In the genomic region with DNA sequence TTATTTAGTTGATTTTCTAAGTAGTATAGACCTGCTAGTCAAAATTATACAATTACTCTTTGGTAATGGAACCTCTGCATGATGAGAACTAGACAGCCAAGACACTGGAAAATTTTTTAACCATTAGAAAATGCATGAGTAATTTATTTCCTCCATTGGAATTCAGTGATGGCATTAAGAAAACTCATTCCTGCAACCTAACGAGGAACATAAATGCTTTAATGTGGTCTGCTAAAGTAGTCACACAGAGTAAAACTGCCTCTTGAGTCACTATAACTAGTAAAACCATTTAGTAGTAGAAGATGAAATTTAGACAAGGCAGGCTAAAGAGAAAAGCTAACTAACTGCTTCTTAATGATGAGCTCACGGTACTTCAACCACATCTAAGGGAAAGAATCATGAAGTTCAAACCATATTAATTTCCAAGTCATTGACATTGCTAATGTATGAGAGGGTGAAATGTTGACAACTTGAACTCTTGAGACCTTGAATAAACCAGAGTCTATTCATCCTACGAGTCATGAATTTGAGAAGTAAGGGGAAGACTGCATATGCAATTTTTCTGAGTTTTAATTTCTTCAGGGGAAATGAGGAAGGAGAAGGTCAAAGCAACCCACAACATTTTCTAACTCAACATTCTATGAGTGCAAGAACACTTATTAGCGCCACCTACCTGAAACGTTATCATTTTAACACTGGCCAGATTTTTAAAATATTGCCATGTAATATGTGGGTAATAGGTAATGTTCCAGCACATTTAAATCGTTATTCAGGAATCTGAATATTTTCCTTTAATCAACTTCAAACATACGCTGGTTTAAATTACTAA, we compare ENCODE assay signal across 2 cellular contexts.
TF ChIP-seq lines count a peak whose summit lies in the region.

No MANE protein-coding gene starts in this region.

TF ChIP-seq in HCT116, 20 proteins besides CTCF, POLR2A, EP300 and RAD21 (continued from another document):
- TF ChIP-seq TCF7L2 (IDR thresholded peaks at IDR 0.05; ENCODE audit: borderline replicate concordance, extremely low read depth, insufficient read depth, insufficient read length) (no peak), ELF1 (IDR thresholded peaks at IDR 0.05; ENCODE audit: borderline replicate concordance, low read depth) (no peak), ATF3 (IDR thresholded peaks at IDR 0.05) (no peak), SIN3A (IDR thresholded peaks at IDR 0.05; ENCODE audit: low read depth) (no peak), MAX (IDR thresholded peaks at IDR 0.05) (no peak), REST (IDR thresholded peaks at IDR 0.05; ENCODE audit: low read depth) (no peak), ZFX (IDR thresholded peaks at IDR 0.05) (no peak), FOSL1 (IDR thresholded peaks at IDR 0.05; ENCODE audit: low read depth) (peak; percentile 49), YY1 (IDR thresholded peaks at IDR 0.05; ENCODE audit: extremely low read depth, insufficient replicate concordance, low read depth, low read length) (no peak), ZNF274 (IDR thresholded peaks at IDR 0.05; ENCODE audit: low read depth, low read length) (no peak), POLR2AphosphoS5 (IDR thresholded peaks at IDR 0.05; ENCODE audit: low read depth, low read length) (no peak)
- TF ChIP-seq, protein P1, sequence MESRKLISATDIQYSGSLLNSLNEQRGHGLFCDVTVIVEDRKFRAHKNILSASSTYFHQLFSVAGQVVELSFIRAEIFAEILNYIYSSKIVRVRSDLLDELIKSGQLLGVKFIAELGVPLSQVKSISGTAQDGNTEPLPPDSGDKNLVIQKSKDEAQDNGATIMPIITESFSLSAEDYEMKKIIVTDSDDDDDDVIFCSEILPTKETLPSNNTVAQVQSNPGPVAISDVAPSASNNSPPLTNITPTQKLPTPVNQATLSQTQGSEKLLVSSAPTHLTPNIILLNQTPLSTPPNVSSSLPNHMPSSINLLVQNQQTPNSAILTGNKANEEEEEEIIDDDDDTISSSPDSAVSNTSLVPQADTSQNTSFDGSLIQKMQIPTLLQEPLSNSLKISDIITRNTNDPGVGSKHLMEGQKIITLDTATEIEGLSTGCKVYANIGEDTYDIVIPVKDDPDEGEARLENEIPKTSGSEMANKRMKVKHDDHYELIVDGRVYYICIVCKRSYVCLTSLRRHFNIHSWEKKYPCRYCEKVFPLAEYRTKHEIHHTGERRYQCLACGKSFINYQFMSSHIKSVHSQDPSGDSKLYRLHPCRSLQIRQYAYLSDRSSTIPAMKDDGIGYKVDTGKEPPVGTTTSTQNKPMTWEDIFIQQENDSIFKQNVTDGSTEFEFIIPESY (IDR thresholded peaks at IDR 0.05; ENCODE audit: extremely low read depth, insufficient replicate concordance, low read length) = no peak

TF ChIP-seq in HepG2, 621 proteins besides CTCF, POLR2A, EP300 and RAD21 (continued from another document):
- TF ChIP-seq PRDM15 (CRISPR knock-in tag; IDR thresholded peaks at IDR 0.05) = no peak
- no peak for TF ChIP-seq POLR2AphosphoS5 (IDR thresholded peaks at IDR 0.05; ENCODE audit: low read depth, low read length)
- TF ChIP-seq, protein P2, sequence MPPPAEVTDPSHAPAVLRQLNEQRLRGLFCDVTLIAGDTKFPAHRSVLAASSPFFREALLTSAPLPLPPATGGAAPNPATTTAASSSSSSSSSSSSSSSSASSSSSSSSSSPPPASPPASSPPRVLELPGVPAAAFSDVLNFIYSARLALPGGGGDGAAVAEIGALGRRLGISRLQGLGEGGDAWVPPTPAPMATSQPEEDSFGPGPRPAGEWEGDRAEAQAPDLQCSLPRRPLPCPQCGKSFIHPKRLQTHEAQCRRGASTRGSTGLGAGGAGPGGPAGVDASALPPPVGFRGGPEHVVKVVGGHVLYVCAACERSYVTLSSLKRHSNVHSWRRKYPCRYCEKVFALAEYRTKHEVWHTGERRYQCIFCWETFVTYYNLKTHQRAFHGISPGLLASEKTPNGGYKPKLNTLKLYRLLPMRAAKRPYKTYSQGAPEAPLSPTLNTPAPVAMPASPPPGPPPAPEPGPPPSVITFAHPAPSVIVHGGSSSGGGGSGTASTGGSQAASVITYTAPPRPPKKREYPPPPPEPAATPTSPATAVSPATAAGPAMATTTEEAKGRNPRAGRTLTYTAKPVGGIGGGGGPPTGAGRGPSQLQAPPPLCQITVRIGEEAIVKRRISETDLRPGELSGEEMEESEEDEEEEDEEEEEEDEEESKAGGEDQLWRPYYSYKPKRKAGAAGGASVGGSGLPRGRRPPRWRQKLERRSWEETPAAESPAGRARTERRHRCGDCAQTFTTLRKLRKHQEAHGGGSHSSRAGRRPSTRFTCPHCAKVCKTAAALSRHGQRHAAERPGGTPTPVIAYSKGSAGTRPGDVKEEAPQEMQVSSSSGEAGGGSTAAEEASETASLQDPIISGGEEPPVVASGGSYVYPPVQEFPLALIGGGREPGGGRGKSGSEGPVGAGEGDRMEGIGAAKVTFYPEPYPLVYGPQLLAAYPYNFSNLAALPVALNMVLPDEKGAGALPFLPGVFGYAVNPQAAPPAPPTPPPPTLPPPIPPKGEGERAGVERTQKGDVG (CRISPR knock-in tag; IDR thresholded peaks at IDR 0.05; ENCODE audit: borderline replicate concordance) = no peak
- TF ChIP-seq SNAPC4 (CRISPR knock-in tag; IDR thresholded peaks at IDR 0.05) = no peak
- no peak for TF ChIP-seq GZF1 (CRISPR knock-in tag; IDR thresholded peaks at IDR 0.05)
- TF ChIP-seq ATF3 (CRISPR knock-in tag; IDR thresholded peaks at IDR 0.05) = no peak
- TF ChIP-seq, protein P3, sequence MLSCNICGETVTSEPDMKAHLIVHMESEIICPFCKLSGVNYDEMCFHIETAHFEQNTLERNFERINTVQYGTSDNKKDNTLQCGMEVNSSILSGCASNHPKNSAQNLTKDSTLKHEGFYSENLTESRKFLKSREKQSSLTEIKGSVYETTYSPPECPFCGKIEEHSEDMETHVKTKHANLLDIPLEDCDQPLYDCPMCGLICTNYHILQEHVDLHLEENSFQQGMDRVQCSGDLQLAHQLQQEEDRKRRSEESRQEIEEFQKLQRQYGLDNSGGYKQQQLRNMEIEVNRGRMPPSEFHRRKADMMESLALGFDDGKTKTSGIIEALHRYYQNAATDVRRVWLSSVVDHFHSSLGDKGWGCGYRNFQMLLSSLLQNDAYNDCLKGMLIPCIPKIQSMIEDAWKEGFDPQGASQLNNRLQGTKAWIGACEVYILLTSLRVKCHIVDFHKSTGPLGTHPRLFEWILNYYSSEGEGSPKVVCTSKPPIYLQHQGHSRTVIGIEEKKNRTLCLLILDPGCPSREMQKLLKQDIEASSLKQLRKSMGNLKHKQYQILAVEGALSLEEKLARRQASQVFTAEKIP (CRISPR knock-in tag; IDR thresholded peaks at IDR 0.05; ENCODE audit: borderline replicate concordance) = no peak
- TF ChIP-seq HMGA1 (CRISPR knock-in tag; conservative IDR thresholded peaks at IDR 0.05) = no peak
